Comparison of ENCODE assay signal across 8 cellular contexts in the genomic region with DNA sequence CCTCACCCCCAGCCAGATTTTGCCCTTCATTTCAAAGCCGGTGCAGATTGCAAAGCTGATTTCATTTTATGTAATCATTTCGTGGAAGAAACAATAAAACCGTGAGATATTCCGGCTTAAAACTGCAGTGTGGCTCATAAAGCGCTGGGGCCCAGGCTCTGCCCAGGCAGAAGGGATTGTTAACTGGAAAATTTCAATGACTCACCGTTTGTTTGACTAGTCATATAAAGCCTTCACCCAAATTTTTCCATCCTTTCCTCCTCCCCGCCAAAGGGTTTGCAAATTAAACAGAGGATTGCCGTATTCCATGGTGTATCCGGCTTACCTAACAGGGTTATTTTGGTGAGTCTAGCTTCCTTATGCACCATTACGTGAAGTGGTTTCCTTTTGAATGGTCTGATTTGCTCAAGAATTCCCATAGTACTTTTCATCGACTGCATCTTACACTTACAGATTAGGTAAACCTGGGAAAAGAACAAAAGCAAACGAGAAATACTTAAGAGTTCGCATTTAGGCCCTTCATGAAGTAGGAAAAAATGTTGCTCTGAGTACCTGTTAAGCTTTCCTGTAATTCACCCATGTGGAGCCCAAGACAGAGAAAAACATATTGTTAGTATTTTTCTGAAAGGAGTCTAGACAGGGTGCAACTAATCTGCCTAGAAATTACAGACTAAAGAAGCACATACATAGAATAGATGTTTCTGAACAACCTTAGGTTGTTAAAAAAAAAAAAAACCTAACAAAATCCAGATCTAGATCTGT. TPM values are rescaled to one million over a fixed set of nuclear protein-coding genes. Genes with fewer than 3 reads are reported as not detected.
DNase-seq lines count a peak whose midpoint lies in the region; ATAC-seq, FAIRE-seq and TF ChIP-seq lines count a peak whose summit lies in the region.
"Had no signal": no experiment of that assay in that cellular context is flagged by ENCODE, and none has a peak within 500 bp of the region (broad histone marks: within the 10 kb centered on the region; RNA-seq: fewer than 3 reads in every experiment).

No MANE protein-coding gene starts in this region.

- peak overlapping the region; percentile 74 for H4K8ac ChIP-seq in mesenchymal stem cell (ENCODE audit: low read length)

- H2BK15ac ChIP-seq in mesenchymal stem cell (ENCODE audit: low read depth, poor library complexity, severe bottlenecking), result no peak overlapping the region

- no peak for FAIRE-seq in urothelium cell line (lab: Jason Lieb, UNC)
- FAIRE-seq: colon had no signal

- H4K91ac ChIP-seq in mesenchymal stem cell (ENCODE audit: low read length), result no peak overlapping the region

- peak overlapping the region; percentile 86 for H3K4me2 ChIP-seq in mesenchymal stem cell (ENCODE audit: low read length, poor library complexity, severe bottlenecking)

- no peak for ATAC-seq in HG03457 (IDR thresholded peaks at IDR 0.05; ENCODE audit: unreplicated experiment)

- no peaks in the 10 kb centered on the region for H3K9me3 ChIP-seq in mesenchymal stem cell (ENCODE audit: control insufficient read depth, low read length)

- H3K23ac ChIP-seq in mesenchymal stem cell (ENCODE audit: low read length in 2 of 2), result no peak overlapping the region

- peak overlapping the region; percentile 52 for H2AK5ac ChIP-seq in mesenchymal stem cell (ENCODE audit: low read length, severe bottlenecking)

- H3K36me3 ChIP-seq in mesenchymal stem cell (ENCODE audit: control insufficient read depth in 1 of 2, insufficient read depth in 2 of 2, low read depth in 1 of 2, low read length in 2 of 2), result no peaks in the 10 kb centered on the region

- H2AFZ ChIP-seq in mesenchymal stem cell (ENCODE audit: low read depth, low read length), result peak overlapping the region; percentile 66

- peak overlapping the region; percentile 64 for H3K4me3 ChIP-seq in GM12865 (ENCODE audit: low read depth, low read length)
- peak overlapping the region in 1 of 2 experiments; percentile 85 for H3K4me3 ChIP-seq in mesenchymal stem cell (ENCODE audit: insufficient read depth in 1 of 2, low read depth in 1 of 2, low read length in 2 of 2)

- H3K79me1 ChIP-seq in mesenchymal stem cell (replicated peaks; ENCODE audit: low read length, poor library complexity, severe bottlenecking), result no peaks in the 10 kb centered on the region

- H2BK120ac ChIP-seq in mesenchymal stem cell (ENCODE audit: low read depth, low read length), result no peak overlapping the region

- 69% methylated on average over 12 of the region's 13 CpGs for WGBS in mesenchymal stem cell

- TF ChIP-seq CTCF in GM12865 (IDR thresholded peaks at IDR 0.05; ENCODE audit: insufficient read depth, low read depth, low read length, missing control alignments), result no peak

- no peaks in the 10 kb centered on the region for H3K4me1 ChIP-seq in mesenchymal stem cell (ENCODE audit: control insufficient read depth, insufficient read depth, low read depth, low read length)

- H2BK5ac ChIP-seq in mesenchymal stem cell (ENCODE audit: low read depth, low read length, poor library complexity, severe bottlenecking), result no peak overlapping the region

- no peak overlapping the region for H3K14ac ChIP-seq in mesenchymal stem cell (ENCODE audit: low read length in 2 of 2)

- peak overlapping the region in 1 of 2 experiments; percentile 4 for H3K4ac ChIP-seq in mesenchymal stem cell (ENCODE audit: low read depth in 1 of 2, low read length in 2 of 2)

- H2BK12ac ChIP-seq in mesenchymal stem cell (ENCODE audit: low read length in 2 of 2), result no peak overlapping the region

- H3K27ac ChIP-seq in caudate nucleus (ENCODE audit: low read depth, low read length), result peak overlapping the region; percentile 88
- H3K27ac ChIP-seq in mesenchymal stem cell (ENCODE audit: low read length, poor library complexity, severe bottlenecking), result peak overlapping the region; percentile 18

- peak overlapping the region in 1 of 2 experiments; percentile 52 for H3K18ac ChIP-seq in mesenchymal stem cell (ENCODE audit: low read depth in 1 of 2, low read length in 2 of 2)

- no peak for DNase-seq in GM12865 (ENCODE audit: low read depth)
- DNase-seq in NCI-H2196 treated with DMSO at 0.1 percent for 48 hours (lab: John Stamatoyannopoulos, UW; ENCODE audit: unreplicated experiment), result peak; percentile 89
- DNase-seq in caudate nucleus (lab: John Stamatoyannopoulos, UW), result peak in 21 of 61 donors; percentile 3 to 70 (median 39)
- peak; percentile 65 for DNase-seq in mesenchymal stem cell
- peak; percentile 74 for DNase-seq in urothelium cell line (ENCODE audit: low spot score)
- DNase-seq in SK-N-DZ (ENCODE audit: low spot score), result no peak

- peak overlapping the region; percentile 90 for H3K9ac ChIP-seq in mesenchymal stem cell (ENCODE audit: low read length)

- peaks cover 0 to 9% of the 10 kb centered on the region in 2 experiments for H3K27me3 ChIP-seq in mesenchymal stem cell (ENCODE audit: control insufficient read depth in 1 of 2, insufficient read depth in 1 of 2, low read length in 2 of 2)

RNA-seq across cellular contexts. Expression of a gene that starts 0.9 kb away (rescaled TPM):
- 94.6 TPM for polyA plus RNA-seq in mesenchymal stem cell (2013, experiment 1 of 2)
- polyA plus RNA-seq in mesenchymal stem cell (2013, experiment 2 of 2), result 92.6 TPM
- polyA plus RNA-seq in SK-N-DZ (2014; cell fraction: cytosol; rRNA removed), result 65.7 and 72.3 TPM in 2 replicates
- polyA plus RNA-seq in SK-N-DZ (2014; cell fraction: nucleus; rRNA removed), result 43.5 and 47.7 TPM in 2 replicates

RNA-seq across cellular contexts. Expression of a gene that starts 25.1 kb away (rescaled TPM):
- 0.47 TPM for polyA plus RNA-seq in mesenchymal stem cell (2013, experiment 1 of 2)
- polyA plus RNA-seq in mesenchymal stem cell (2013, experiment 2 of 2), result 1.4 TPM
- 1.7 TPM in 1 of 2 replicates, not detected in the other for polyA plus RNA-seq in SK-N-DZ (2014; cell fraction: cytosol; rRNA removed)
- polyA plus RNA-seq in SK-N-DZ (2014; cell fraction: nucleus; rRNA removed), result 9.3 and 15.2 TPM in 2 replicates

RNA-seq across cellular contexts. Expression of a gene that starts 48.3 kb away (rescaled TPM):
- 0.07 TPM for polyA plus RNA-seq in mesenchymal stem cell (2013, experiment 1 of 2)
- polyA plus RNA-seq in mesenchymal stem cell (2013, experiment 2 of 2), result not detected
- not detected in 2 replicates for polyA plus RNA-seq in SK-N-DZ (2014; cell fraction: cytosol; rRNA removed)
- polyA plus RNA-seq in SK-N-DZ (2014; cell fraction: nucleus; rRNA removed), result not detected in 2 replicates

RNA-seq across cellular contexts. Expression of a gene that starts 59.8 kb away (rescaled TPM):
- polyA plus RNA-seq in mesenchymal stem cell (2013, experiment 1 of 2), result 5.0 TPM
- 4.9 TPM for polyA plus RNA-seq in mesenchymal stem cell (2013, experiment 2 of 2)
- polyA plus RNA-seq in SK-N-DZ (2014; cell fraction: cytosol; rRNA removed), result 3.8 and 6.6 TPM in 2 replicates
- polyA plus RNA-seq in SK-N-DZ (2014; cell fraction: nucleus; rRNA removed), result 2.2 TPM in 2 replicates

Comparison
In these comparisons a context has a peak if more than half of its experiments do, and no peak if none do; other contexts are left out.
1. DNase-seq: peak in NCI-H2196 treated with DMSO at 0.1 percent for 48 hours (single experiment), mesenchymal stem cell (single experiment) and urothelium cell line (single experiment); none in GM12865 (single experiment) and SK-N-DZ (single experiment).